ENCODE assay signal across 11 cellular contexts in genomic region chr6:166567107-166567506, GRCh38. TPM values are rescaled to one million over a fixed set of nuclear protein-coding genes. Genes with fewer than 3 reads are reported as not detected.
DNase-seq lines count a peak whose midpoint lies in the region; ATAC-seq and TF ChIP-seq lines count a peak whose summit lies in the region.
"Had no signal": no experiment of that assay in that cellular context is flagged by ENCODE, and none has a peak within 500 bp of the region (broad histone marks: within the 10 kb centered on the region; RNA-seq: fewer than 3 reads in every experiment).

No MANE protein-coding gene starts in this region.

- TF ChIP-seq CTCF in omental fat pad (IDR thresholded peaks at IDR 0.05): no peak

- ATAC-seq in omental fat pad (ENCODE audit: low FRiP score) (peak; percentile 88), HG03469 (IDR thresholded peaks at IDR 0.05; ENCODE audit: unreplicated experiment) (no peak)

- H3K27ac ChIP-seq in epithelial cell of prostate: peak overlapping the region; percentile 66

- DNase-seq in COLO829 (ENCODE audit: low spot score): peak; percentile 13
- DNase-seq in RKO (ENCODE audit: low spot score): peak; percentile 19
- peak; percentile 91 for DNase-seq in epithelial cell of prostate (ENCODE audit: low read depth, low spot score)
- no peak for DNase-seq in omental fat pad (ENCODE audit: low spot score)
- no peak for DNase-seq in Ammon's horn (ENCODE audit: low spot score)
- DNase-seq in putamen (ENCODE audit: low spot score): no peak
- DNase-seq in HuH-7 (ENCODE audit: low spot score): no peak
- DNase-seq: activated T-cell treated with anti-CD3 and anti-CD28 coated beads for 4 hours, immature natural killer cell, posterior cingulate gyrus had no signal

RNA-seq across cellular contexts. Expression of gene RAMACL, which starts 19.4 kb away (rescaled TPM):
- total RNA-seq in omental fat pad: 10 to 100 TPM in 1 of 4 donors, 1 to 10 TPM in 3; 1.9 to 10.9 (median 4.6) TPM

RNA-seq across cellular contexts. Expression of gene RPS6KA2, which starts 59.9 kb away (rescaled TPM):
- total RNA-seq in omental fat pad: 10 to 100 TPM; 52.1 to 84.8 (median 58.7) TPM

Comparison
In these comparisons a context has a peak if more than half of its experiments do, and no peak if none do; other contexts are left out.
1. DNase-seq: peak in COLO829 (single experiment), RKO (single experiment) and epithelial cell of prostate (single experiment); none in omental fat pad (single experiment), Ammon's horn (single experiment), putamen (single experiment) and HuH-7 (single experiment).